Comparison of ENCODE assay signal across 8 cellular contexts in genomic region chr2:144516981-144517824, GRCh38. TPM values are rescaled to one million over a fixed set of nuclear protein-coding genes. Genes with fewer than 3 reads are reported as not detected.
A peak's percentile ranks its signal among the peaks of the same experiment; 100 is the strongest.
DNase-seq lines count a peak whose midpoint lies in the region; ATAC-seq and TF ChIP-seq lines count a peak whose summit lies in the region.

No MANE protein-coding gene starts in this region.

- BruUV-seq in IMR-90 (replicated peaks; lab: Mats Ljungman, UMichigan) = no TSS peak

- peak overlapping the region; percentile 81 to 82 for H4K8ac ChIP-seq in IMR-90 (ENCODE audit: low read depth in 2 of 2, low read length in 2 of 2)

- peak overlapping the region; percentile 94 for H2BK120ac ChIP-seq in IMR-90 (ENCODE audit: low read depth, low read length)

- no peaks in the 10 kb centered on the region for H3K9me3 ChIP-seq in IMR-90 (ENCODE audit: control insufficient read depth, insufficient read depth, low read length)
- H3K9me3 ChIP-seq in lung (ENCODE audit: control insufficient read depth in 2 of 2, insufficient read depth in 1 of 2, low read length in 1 of 2) = no peaks in the 10 kb centered on the region

- peak overlapping the region; percentile 91 for H3K14ac ChIP-seq in IMR-90 (replicated peaks; ENCODE audit: low read depth, low read length)

- H4K91ac ChIP-seq in IMR-90 (ENCODE audit: insufficient read depth, low read depth, low read length) = peak overlapping the region; percentile 90

- H3K27ac ChIP-seq in IMR-90 (ENCODE audit: insufficient read depth, low read length) = peak overlapping the region; percentile 99
- peak overlapping the region; percentile 99 to 100 for H3K27ac ChIP-seq in lung (ENCODE audit: low read depth in 1 of 2, low read length in 1 of 2)

- H3K56ac ChIP-seq in IMR-90 (ENCODE audit: extremely low read depth, insufficient read depth, low read length) = peak overlapping the region; percentile 95

- peak; percentile 41 for TF ChIP-seq RAD21 in IMR-90 (IDR thresholded peaks at IDR 0.05; ENCODE audit: low read length)

- peak overlapping the region; percentile 57; the same call in 1 of the 2 replicates for H2AK5ac ChIP-seq in IMR-90 (ENCODE audit: low read depth, low read length)

- in situ Hi-C loops in IMR-90 (cut with MboI; ENCODE audit: low sequenced_read_pairs) = loop anchor here (10.0 to 25.0 kb wide), 3 partner anchors 182 to 1795 kb away; a partner anchor contains a TSS

- TF ChIP-seq CTCF in IMR-90 (conservative IDR thresholded peaks at IDR 0.05; ENCODE audit: low read depth, low read length) (no peak), lung (IDR thresholded peaks at IDR 0.05; ENCODE audit: control extremely low read depth, extremely low read depth) (no peak)

- H4K5ac ChIP-seq in IMR-90 (ENCODE audit: low read depth, low read length) = peak overlapping the region; percentile 85

- H2BK5ac ChIP-seq in IMR-90 (ENCODE audit: low read depth, low read length, poor library complexity, severe bottlenecking) = peak overlapping the region; percentile 99

- H2BK15ac ChIP-seq in IMR-90 (ENCODE audit: low read depth, low read length) = peak overlapping the region; percentile 57; the same call in 2 of the 3 replicates

- peak overlapping the region; percentile 99 for H3K4me3 ChIP-seq in IMR-90 (ENCODE audit: insufficient read depth, low read depth, low read length)
- H3K4me3 ChIP-seq in lung = peak overlapping the region; percentile 82

- peaks cover 12 to 32% of the 10 kb centered on the region in 2 experiments; a peak in 3 of 4 replicates for H3K79me1 ChIP-seq in IMR-90 (ENCODE audit: low read depth in 1 of 2, low read length in 2 of 2)

- DNase-seq in GM04504 (ENCODE audit: low read depth) (peak; percentile 88), IMR-90 (peak; percentile 98), UCSD-AML1 (lab: John Stamatoyannopoulos, UW; ENCODE audit: unreplicated experiment) (peak; percentile 59), lung (ENCODE audit: low spot score) (no peak), NCI-H1092 (lab: John Stamatoyannopoulos, UW) (no peak)
- peak; percentile 24 for DNase-seq in effector CD4-positive, alpha-beta T cell
- peak; percentile 73 for DNase-seq in stimulated activated naive CD4-positive, alpha-beta T cell treated with Interleukin-2 at 50 U/mL for 16 hours (lab: John Stamatoyannopoulos, UW)

- 0% methylated on average over 29 of the region's 83 CpGs; no CpG with 5 or more reads in 1 of the 2 experiments for WGBS in IMR-90 (ENCODE audit: extremely low coverage in 2 of 2, insufficient read length in 1 of 2), 2 experiments
- WGBS in lung, 2 donors = 1% methylated on average over 59 to 83 of the region's 83 CpGs

- CTCF ChIA-PET in IMR-90 (lab: Yijun Ruan, JAX) = no interaction called here

- H2BK20ac ChIP-seq in IMR-90 (ENCODE audit: low read depth, low read length) = peak overlapping the region; percentile 59

- dilution Hi-C loops in IMR-90 (cut with HindIII; ENCODE audit: low sequenced_read_pairs, unreplicated experiment) = no loop called here

- H3K36me3 ChIP-seq in IMR-90 (ENCODE audit: control insufficient read depth, insufficient read depth, low read length) (no peaks in the 10 kb centered on the region; the same call in 1 of the 2 replicates), lung (ENCODE audit: control insufficient read depth in 2 of 2, insufficient read depth in 2 of 2, low read length in 2 of 2) (no peaks in the 10 kb centered on the region)

- H4K20me1 ChIP-seq in IMR-90 (ENCODE audit: insufficient read depth, low read length) = peaks cover 11% of the 10 kb centered on the region; the same call in 1 of the 2 replicates

- peak overlapping the region; percentile 57 for H3K23ac ChIP-seq in IMR-90 (ENCODE audit: low read depth, low read length)

- H3K4ac ChIP-seq in IMR-90 (ENCODE audit: low read depth, low read length) = peak overlapping the region; percentile 95

- H3K4me2 ChIP-seq in IMR-90 (ENCODE audit: low read depth, low read length) = peak overlapping the region; percentile 98

- H3K9me1 ChIP-seq in IMR-90 (ENCODE audit: insufficient read depth, low read length) = no peaks in the 10 kb centered on the region

- H2AFZ ChIP-seq in IMR-90 (replicated peaks; ENCODE audit: low read length, poor library complexity) = peak overlapping the region; percentile 91

- intact Hi-C loops in IMR-90 (cut with micrococcal nuclease) = loop anchor here (2.0 to 10.0 kb wide), 10 partner anchors 490 to 1795 kb away; no protein-coding TSS in a partner anchor

- peak overlapping the region; percentile 75 for H2AK9ac ChIP-seq in IMR-90 (replicated peaks; ENCODE audit: low read depth, low read length, poor library complexity)

- H3K9ac ChIP-seq in IMR-90 (ENCODE audit: low read depth, low read length) = peak overlapping the region; percentile 98

- H3K18ac ChIP-seq in IMR-90 (ENCODE audit: low read depth, low read length) = peak overlapping the region; percentile 96

- ATAC-seq in GM21717 (IDR thresholded peaks at IDR 0.05; ENCODE audit: unreplicated experiment) = peak; percentile 67
- ATAC-seq in IMR-90 (ENCODE audit: low read depth) = peak; percentile 60
- ATAC-seq in lung (ENCODE audit: insufficient read depth, low FRiP score) = peak; percentile 56

- H3K4me1 ChIP-seq in IMR-90 (ENCODE audit: control insufficient read depth, insufficient read depth, low read length) (peaks cover 5% of the 10 kb centered on the region; the same call in 1 of the 2 replicates), lung (ENCODE audit: control insufficient read depth in 2 of 2, insufficient read depth in 2 of 2, low read length in 2 of 2) (peaks cover 3 to 5% of the 10 kb centered on the region in 2 donors)

- TF ChIP-seq POLR2A in IMR-90 (IDR thresholded peaks at IDR 0.05; ENCODE audit: low read depth, low read length) = no peak; the same call in none of the 2 replicates

- POLR2A ChIA-PET in IMR-90 (lab: Charles Lee; ENCODE audit: unreplicated experiment) = no interaction called here

- H3K27me3 ChIP-seq in IMR-90 (ENCODE audit: control insufficient read depth, insufficient read depth, low read length) (no peaks in the 10 kb centered on the region), lung (ENCODE audit: control insufficient read depth, insufficient read depth) (no peaks in the 10 kb centered on the region)

TF ChIP-seq in IMR-90, 13 proteins besides CTCF, POLR2A, EP300 and RAD21:
- TF ChIP-seq MAZ (IDR thresholded peaks at IDR 0.05; ENCODE audit: borderline replicate concordance, low read depth, low read length) (peak; percentile 76; the same call in 1 of the 2 replicates), CHD1 (IDR thresholded peaks at IDR 0.05; ENCODE audit: low read depth, low read length) (peak; percentile 43; the same call in 1 of the 2 replicates), FOS (IDR thresholded peaks at IDR 0.05; ENCODE audit: low read depth, low read length) (peak; percentile 89), NFE2L2 (IDR thresholded peaks at IDR 0.05; ENCODE audit: low read depth, low read length) (no peak), SMC3 (IDR thresholded peaks at IDR 0.05; ENCODE audit: low read depth, low read length) (0 out of 2 replicates have a peak, but pooled peaks have one; percentile 23), RFX5 (IDR thresholded peaks at IDR 0.05; ENCODE audit: low read depth, low read length) (no peak), CEBPB (IDR thresholded peaks at IDR 0.05; ENCODE audit: low read depth, low read length) (peak; percentile 52; the same call in 1 of the 2 replicates)

RNA-seq across cellular contexts. Expression of gene ZEB2, which starts 2.7 kb away (rescaled TPM):
- 50.9 and 52.5 TPM in 2 replicates for total RNA-seq in IMR-90 (2012; rRNA removed)
- 22.4 and 23.8 TPM in 2 replicates for polyA plus RNA-seq in IMR-90 (2012; rRNA removed)
- 9.9 and 12.5 TPM in 2 replicates for polyA plus RNA-seq in IMR-90 (2012; cell fraction: cytosol; rRNA removed)
- 12.0 and 32.4 TPM in 2 replicates for polyA plus RNA-seq in IMR-90 (2012; cell fraction: nucleus; rRNA removed; ENCODE audit: low replicate concordance)
- 100 to 1,000 TPM; 176 to 332 TPM for total RNA-seq in lung
- polyA plus RNA-seq in lung = 10 to 100 TPM; 27.0 to 77.6 TPM

Comparison
In these comparisons a context has a peak if more than half of its experiments do, and no peak if none do; other contexts are left out.
1. DNase-seq: peak in GM04504 (single experiment), IMR-90 (single experiment), UCSD-AML1 (single experiment), effector CD4-positive, alpha-beta T cell (single experiment) and stimulated activated naive CD4-positive, alpha-beta T cell treated with Interleukin-2 at 50 U/mL for 16 hours (single experiment); none in lung (single experiment) and NCI-H1092 (single experiment).
2. Peak in every context shown above with its lines, with median percentiles within 50 percentile points of each other: ATAC-seq.